1 cellular context compared by ENCODE assay signal in the genomic region with DNA sequence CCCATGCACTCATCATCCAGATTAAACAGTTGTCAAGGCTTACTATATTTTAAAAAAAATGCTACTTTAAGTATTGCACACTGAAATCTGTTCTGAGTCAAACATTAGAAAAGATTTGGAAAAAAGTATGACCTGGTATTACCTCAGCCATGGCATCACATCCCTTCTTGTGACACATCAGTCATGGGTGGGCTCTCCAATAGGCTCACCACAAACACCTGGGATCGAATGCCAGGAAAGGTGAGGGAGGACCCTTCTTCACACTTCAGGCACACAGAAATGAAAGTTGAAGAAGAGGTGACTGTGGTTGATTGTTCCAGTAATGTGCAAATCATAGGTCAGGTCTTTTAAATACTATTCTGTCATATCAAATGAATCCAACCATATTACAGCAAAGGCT.
TF ChIP-seq lines count a peak whose summit lies in the region.

No MANE protein-coding gene starts in this region.

TF ChIP-seq in GM12878, 131 proteins besides CTCF, POLR2A, EP300 and RAD21 (continued from another document):
- TF ChIP-seq, protein P1, sequence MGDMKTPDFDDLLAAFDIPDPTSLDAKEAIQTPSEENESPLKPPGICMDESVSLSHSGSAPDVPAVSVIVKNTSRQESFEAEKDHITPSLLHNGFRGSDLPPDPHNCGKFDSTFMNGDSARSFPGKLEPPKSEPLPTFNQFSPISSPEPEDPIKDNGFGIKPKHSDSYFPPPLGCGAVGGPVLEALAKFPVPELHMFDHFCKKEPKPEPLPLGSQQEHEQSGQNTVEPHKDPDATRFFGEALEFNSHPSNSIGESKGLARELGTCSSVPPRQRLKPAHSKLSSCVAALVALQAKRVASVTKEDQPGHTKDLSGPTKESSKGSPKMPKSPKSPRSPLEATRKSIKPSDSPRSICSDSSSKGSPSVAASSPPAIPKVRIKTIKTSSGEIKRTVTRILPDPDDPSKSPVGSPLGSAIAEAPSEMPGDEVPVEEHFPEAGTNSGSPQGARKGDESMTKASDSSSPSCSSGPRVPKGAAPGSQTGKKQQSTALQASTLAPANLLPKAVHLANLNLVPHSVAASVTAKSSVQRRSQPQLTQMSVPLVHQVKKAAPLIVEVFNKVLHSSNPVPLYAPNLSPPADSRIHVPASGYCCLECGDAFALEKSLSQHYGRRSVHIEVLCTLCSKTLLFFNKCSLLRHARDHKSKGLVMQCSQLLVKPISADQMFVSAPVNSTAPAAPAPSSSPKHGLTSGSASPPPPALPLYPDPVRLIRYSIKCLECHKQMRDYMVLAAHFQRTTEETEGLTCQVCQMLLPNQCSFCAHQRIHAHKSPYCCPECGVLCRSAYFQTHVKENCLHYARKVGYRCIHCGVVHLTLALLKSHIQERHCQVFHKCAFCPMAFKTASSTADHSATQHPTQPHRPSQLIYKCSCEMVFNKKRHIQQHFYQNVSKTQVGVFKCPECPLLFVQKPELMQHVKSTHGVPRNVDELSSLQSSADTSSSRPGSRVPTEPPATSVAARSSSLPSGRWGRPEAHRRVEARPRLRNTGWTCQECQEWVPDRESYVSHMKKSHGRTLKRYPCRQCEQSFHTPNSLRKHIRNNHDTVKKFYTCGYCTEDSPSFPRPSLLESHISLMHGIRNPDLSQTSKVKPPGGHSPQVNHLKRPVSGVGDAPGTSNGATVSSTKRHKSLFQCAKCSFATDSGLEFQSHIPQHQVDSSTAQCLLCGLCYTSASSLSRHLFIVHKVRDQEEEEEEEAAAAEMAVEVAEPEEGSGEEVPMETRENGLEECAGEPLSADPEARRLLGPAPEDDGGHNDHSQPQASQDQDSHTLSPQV (IDR thresholded peaks at IDR 0.05), result no peak
- TF ChIP-seq, protein P2, sequence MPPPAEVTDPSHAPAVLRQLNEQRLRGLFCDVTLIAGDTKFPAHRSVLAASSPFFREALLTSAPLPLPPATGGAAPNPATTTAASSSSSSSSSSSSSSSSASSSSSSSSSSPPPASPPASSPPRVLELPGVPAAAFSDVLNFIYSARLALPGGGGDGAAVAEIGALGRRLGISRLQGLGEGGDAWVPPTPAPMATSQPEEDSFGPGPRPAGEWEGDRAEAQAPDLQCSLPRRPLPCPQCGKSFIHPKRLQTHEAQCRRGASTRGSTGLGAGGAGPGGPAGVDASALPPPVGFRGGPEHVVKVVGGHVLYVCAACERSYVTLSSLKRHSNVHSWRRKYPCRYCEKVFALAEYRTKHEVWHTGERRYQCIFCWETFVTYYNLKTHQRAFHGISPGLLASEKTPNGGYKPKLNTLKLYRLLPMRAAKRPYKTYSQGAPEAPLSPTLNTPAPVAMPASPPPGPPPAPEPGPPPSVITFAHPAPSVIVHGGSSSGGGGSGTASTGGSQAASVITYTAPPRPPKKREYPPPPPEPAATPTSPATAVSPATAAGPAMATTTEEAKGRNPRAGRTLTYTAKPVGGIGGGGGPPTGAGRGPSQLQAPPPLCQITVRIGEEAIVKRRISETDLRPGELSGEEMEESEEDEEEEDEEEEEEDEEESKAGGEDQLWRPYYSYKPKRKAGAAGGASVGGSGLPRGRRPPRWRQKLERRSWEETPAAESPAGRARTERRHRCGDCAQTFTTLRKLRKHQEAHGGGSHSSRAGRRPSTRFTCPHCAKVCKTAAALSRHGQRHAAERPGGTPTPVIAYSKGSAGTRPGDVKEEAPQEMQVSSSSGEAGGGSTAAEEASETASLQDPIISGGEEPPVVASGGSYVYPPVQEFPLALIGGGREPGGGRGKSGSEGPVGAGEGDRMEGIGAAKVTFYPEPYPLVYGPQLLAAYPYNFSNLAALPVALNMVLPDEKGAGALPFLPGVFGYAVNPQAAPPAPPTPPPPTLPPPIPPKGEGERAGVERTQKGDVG (CRISPR knock-in tag; IDR thresholded peaks at IDR 0.05), result no peak
- peak; percentile 59; the same call in 1 of the 2 replicates for TF ChIP-seq CREB1 (IDR thresholded peaks at IDR 0.05; ENCODE audit: low read depth)
- no peak for TF ChIP-seq RFX5 (IDR thresholded peaks at IDR 0.05; ENCODE audit: low read depth, low read length)
- no peak for TF ChIP-seq NFIC (IDR thresholded peaks at IDR 0.05; ENCODE audit: low read depth, low read length)
- TF ChIP-seq MTA2 (IDR thresholded peaks at IDR 0.05; ENCODE audit: low read depth), result no peak
- TF ChIP-seq KLF5 (IDR thresholded peaks at IDR 0.05; ENCODE audit: partially characterized antibody), result no peak
- TF ChIP-seq RUNX3 (IDR thresholded peaks at IDR 0.05; ENCODE audit: low read length), result peak; percentile 23; the same call in 1 of the 2 replicates
- no peak for TF ChIP-seq EGR1 (IDR thresholded peaks at IDR 0.05; ENCODE audit: borderline replicate concordance in 1 of 2, low read depth in 2 of 2, low read length in 2 of 2)
- TF ChIP-seq, protein P3, sequence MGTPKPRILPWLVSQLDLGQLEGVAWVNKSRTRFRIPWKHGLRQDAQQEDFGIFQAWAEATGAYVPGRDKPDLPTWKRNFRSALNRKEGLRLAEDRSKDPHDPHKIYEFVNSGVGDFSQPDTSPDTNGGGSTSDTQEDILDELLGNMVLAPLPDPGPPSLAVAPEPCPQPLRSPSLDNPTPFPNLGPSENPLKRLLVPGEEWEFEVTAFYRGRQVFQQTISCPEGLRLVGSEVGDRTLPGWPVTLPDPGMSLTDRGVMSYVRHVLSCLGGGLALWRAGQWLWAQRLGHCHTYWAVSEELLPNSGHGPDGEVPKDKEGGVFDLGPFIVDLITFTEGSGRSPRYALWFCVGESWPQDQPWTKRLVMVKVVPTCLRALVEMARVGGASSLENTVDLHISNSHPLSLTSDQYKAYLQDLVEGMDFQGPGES (IDR thresholded peaks at IDR 0.05), result no peak
- TF ChIP-seq GABPA (IDR thresholded peaks at IDR 0.05; ENCODE audit: low read depth), result no peak
- TF ChIP-seq BRCA1 (IDR thresholded peaks at IDR 0.05; ENCODE audit: low read depth, low read length), result no peak
- TF ChIP-seq IKZF2 (IDR thresholded peaks at IDR 0.05), result 0 out of 4 replicates have a peak, but pooled peaks of 1 of the 2 experiments have one; percentile 24
- TF ChIP-seq HDAC2 (IDR thresholded peaks at IDR 0.05), result no peak
- TF ChIP-seq MEF2B (IDR thresholded peaks at IDR 0.05; ENCODE audit: partially characterized antibody, poor library complexity, severe bottlenecking), result no peak
- no peak for TF ChIP-seq SRF (IDR thresholded peaks at IDR 0.05; ENCODE audit: low read depth in 2 of 2, low read length in 2 of 2)
- no peak for TF ChIP-seq POLR2AphosphoS5 (IDR thresholded peaks at IDR 0.05; ENCODE audit: low read length)
- TF ChIP-seq SPI1 (IDR thresholded peaks at IDR 0.05; ENCODE audit: borderline replicate concordance, insufficient read depth, low read depth, low read length), result no peak
